Comparison of ENCODE assay signal across 9 cellular contexts in genomic region chr7:63968629-63969028, GRCh38. TPM values are rescaled to one million over a fixed set of nuclear protein-coding genes. Genes with fewer than 3 reads are reported as not detected.
"Had no signal": no experiment of that assay in that cellular context is flagged by ENCODE, and none has a peak within 500 bp of the region (broad histone marks: within the 10 kb centered on the region; RNA-seq: fewer than 3 reads in every experiment).

No MANE protein-coding gene starts in this region.

- ATAC-seq: GM12878 had no signal

- H3K4me3 ChIP-seq: GM12878 had no signal

- FAIRE-seq: G401.6, GM12878, GM12891, GM12892, GM18507, GM19239 had no signal

- DNase-seq: GDM1, GF-D8 had no signal

RNA-seq across cellular contexts. Expression of gene ZNF722, which starts 30.0 kb away (rescaled TPM):
- total RNA-seq: G401, GM12878 had no signal
- polyA plus RNA-seq: GM12878 had no signal
